26 cellular contexts compared by ENCODE assay signal in genomic region chr2:233133239-233133638, GRCh38.
DNase-seq lines count a peak whose midpoint lies in the region; ATAC-seq and TF ChIP-seq lines count a peak whose summit lies in the region.
"Had no signal": no experiment of that assay in that cellular context is flagged by ENCODE, and none has a peak within 500 bp of the region (broad histone marks: within the 10 kb centered on the region; RNA-seq: fewer than 3 reads in every experiment).

No MANE protein-coding gene starts in this region.

- CTCF ChIA-PET in naive thymus-derived CD4-positive, alpha-beta T cell (lab: Charles Lee), result interaction anchor here (0.6 kb wide), 1 partner anchor 287 kb away, joined by 3 read pairs; no protein-coding TSS in a partner anchor

- no peak for DNase-seq in T-helper 2 cell treated with Interferon-gamma antibody and Interleukin-4, amounts not matched to agents 5 μg/mL and 100 μg/mL, for 36 hours (ENCODE audit: low spot score)
- no peak for DNase-seq in T-helper 2 cell
- no peak for DNase-seq in right cardiac atrium
- DNase-seq in Right ventricle myocardium superior, result no peak
- DNase-seq in naive thymus-derived CD4-positive, alpha-beta T cell, result no peak
- DNase-seq in nephron progenitor cell, result no peak
- DNase-seq in NCI-H2196 (lab: John Stamatoyannopoulos, UW; ENCODE audit: unreplicated experiment), result no peak
- DNase-seq in omental fat pad (ENCODE audit: low spot score), result no peak
- DNase-seq: activated naive CD4-positive, alpha-beta T cell treated with Interleukin-2 at 50 U/mL for 16 hours; activated T-cell treated with anti-CD3 and anti-CD28 coated beads, Interleukin-2, amount 50 U/mL, for 4 hours; amygdala; brain microvascular endothelial cell; C1 segment of cervical spinal cord; Calu3; DMS79 treated with DMSO at 0.1 percent for 48 hours; gastrocnemius medialis; GDM1; mesenchymal stem cell; NCI-H1436 treated with DMSO at 0.1 percent for 48 hours; NCI-H2081 treated with DMSO at 0.1 percent for 48 hours; NCI-H345; NCI-H69; SHP77; stimulated activated naive CD8-positive, alpha-beta T cell treated with anti-CD3 and anti-CD28 coated beads, Interleukin-15, Interleukin-2, amounts not matched to agents 100 U/mL and 50 U/mL, for 24 hours had no signal

- H3K36me3 ChIP-seq in naive thymus-derived CD4-positive, alpha-beta T cell (ENCODE audit: control insufficient read depth in 2 of 3, insufficient read depth in 3 of 3, low read length in 3 of 3), result peaks cover 25 to 78% (median 56%) of the 10 kb centered on the region in 3 experiments
- H3K36me3 ChIP-seq: brain microvascular endothelial cell, gastrocnemius medialis had no signal

- intact Hi-C loops in right cardiac atrium (cut with DNase I) (no loop called here), Right ventricle myocardium superior (cut with DNase I) (no loop called here)
- intact Hi-C loops in naive thymus-derived CD4-positive, alpha-beta T cell (cut with micrococcal nuclease), result no loop called here

- H3K4me1 ChIP-seq in right cardiac atrium (ENCODE audit: control insufficient read depth, insufficient read depth, low read length), result peaks cover 5% of the 10 kb centered on the region
- H3K4me1 ChIP-seq in naive thymus-derived CD4-positive, alpha-beta T cell (ENCODE audit: control insufficient read depth in 2 of 2, insufficient read depth in 2 of 2, low read length in 2 of 2), result peaks cover 0 to 6% of the 10 kb centered on the region in 2 donors
- H3K4me1 ChIP-seq: gastrocnemius medialis had no signal

- H3K27me3 ChIP-seq in right cardiac atrium (ENCODE audit: control insufficient read depth, insufficient read depth), result no peaks in the 10 kb centered on the region
- H3K27me3 ChIP-seq in naive thymus-derived CD4-positive, alpha-beta T cell (ENCODE audit: control insufficient read depth in 2 of 2, insufficient read depth in 2 of 2, low read length in 2 of 2), result no peaks in the 10 kb centered on the region

- peak; percentile 46 to 50 for ATAC-seq in right cardiac atrium
- ATAC-seq in Right ventricle myocardium superior (ENCODE audit: poor library complexity), result no peak
- no peak for ATAC-seq in naive thymus-derived CD4-positive, alpha-beta T cell
- ATAC-seq in omental fat pad (ENCODE audit: low FRiP score), result no peak
- ATAC-seq: activated T-cell treated with anti-CD3 and anti-CD28 coated beads, Interleukin-2, amount 50 U/mL, for 4 hours; gastrocnemius medialis; Panc1; stimulated activated naive CD8-positive, alpha-beta T cell treated with anti-CD3 and anti-CD28 coated beads, Interleukin-15, Interleukin-2, amounts not matched to agents 100 U/mL and 50 U/mL, for 24 hours had no signal

- no peak overlapping the region for H3K27ac ChIP-seq in right cardiac atrium (ENCODE audit: low read length)
- no peak overlapping the region for H3K27ac ChIP-seq in naive thymus-derived CD4-positive, alpha-beta T cell (ENCODE audit: low read depth, low read length)
- H3K27ac ChIP-seq: 22Rv1, brain microvascular endothelial cell, gastrocnemius medialis had no signal

- TF ChIP-seq CTCF in nephron progenitor cell (IDR thresholded peaks at IDR 0.05), result no peak
- TF ChIP-seq CTCF in omental fat pad (IDR thresholded peaks at IDR 0.05), result no peak

- no peaks in the 10 kb centered on the region for H3K27me3 Mint-ChIP-seq in T-helper 2 cell treated with Interferon-gamma antibody and Interleukin-4, amounts not matched to agents 5 μg/mL and 100 μg/mL, for 36 hours (ENCODE audit: low read depth)
- H3K27me3 Mint-ChIP-seq in naive thymus-derived CD4-positive, alpha-beta T cell, result no peaks in the 10 kb centered on the region
- peaks cover 11% of the 10 kb centered on the region for H3K27me3 Mint-ChIP-seq in nephron progenitor cell (ENCODE audit: low read depth, poor library complexity)

- 38% methylated on average over 1 of the region's 1 CpG for WGBS in right cardiac atrium

- peaks cover 15% of the 10 kb centered on the region for H3K9me3 Mint-ChIP-seq in T-helper 2 cell treated with Interferon-gamma antibody and Interleukin-4, amounts not matched to agents 5 μg/mL and 100 μg/mL, for 36 hours
- H3K9me3 Mint-ChIP-seq in naive thymus-derived CD4-positive, alpha-beta T cell, result peaks cover 0 to 12% (median 3%) of the 10 kb centered on the region in 11 donors
- H3K9me3 Mint-ChIP-seq in nephron progenitor cell, result peaks cover 21% of the 10 kb centered on the region

- peaks cover 75% of the 10 kb centered on the region for H3K36me3 Mint-ChIP-seq in T-helper 2 cell treated with Interferon-gamma antibody and Interleukin-4, amounts not matched to agents 5 μg/mL and 100 μg/mL, for 36 hours (ENCODE audit: low read depth)
- peaks cover 24 to 68% (median 51%) of the 10 kb centered on the region in 5 donors for H3K36me3 Mint-ChIP-seq in naive thymus-derived CD4-positive, alpha-beta T cell
- H3K36me3 Mint-ChIP-seq in nephron progenitor cell (ENCODE audit: low read depth), result no peaks in the 10 kb centered on the region

- POLR2A ChIA-PET in naive thymus-derived CD4-positive, alpha-beta T cell (lab: Charles Lee), result no interaction called here

- H3K27ac Mint-ChIP-seq in T-helper 2 cell treated with Interferon-gamma antibody and Interleukin-4, amounts not matched to agents 5 μg/mL and 100 μg/mL, for 36 hours, result peak overlapping the region; percentile 63
- H3K27ac Mint-ChIP-seq in naive thymus-derived CD4-positive, alpha-beta T cell, result peak overlapping the region in 5 of 9 donors; percentile 1 to 64 (median 43)
- no peak overlapping the region for H3K27ac Mint-ChIP-seq in nephron progenitor cell

- H3K4me3 Mint-ChIP-seq in T-helper 2 cell treated with Interferon-gamma antibody and Interleukin-4, amounts not matched to agents 5 μg/mL and 100 μg/mL, for 36 hours, result no peak overlapping the region
- H3K4me3 Mint-ChIP-seq in naive thymus-derived CD4-positive, alpha-beta T cell, result no peak overlapping the region
- H3K4me3 Mint-ChIP-seq in nephron progenitor cell, result no peak overlapping the region
- H3K4me3 Mint-ChIP-seq: activated T-cell treated with anti-CD3 and anti-CD28 coated beads, Interleukin-2, amount 50 U/mL, for 4 hours had no signal

- H3K4me1 Mint-ChIP-seq in T-helper 2 cell treated with Interferon-gamma antibody and Interleukin-4, amounts not matched to agents 5 μg/mL and 100 μg/mL, for 36 hours (ENCODE audit: low read depth), result peaks cover 18% of the 10 kb centered on the region
- peaks cover 16 to 37% (median 20%) of the 10 kb centered on the region in 7 donors for H3K4me1 Mint-ChIP-seq in naive thymus-derived CD4-positive, alpha-beta T cell
- peaks cover 6% of the 10 kb centered on the region for H3K4me1 Mint-ChIP-seq in nephron progenitor cell

- no peaks in the 10 kb centered on the region for H3K9me3 ChIP-seq in right cardiac atrium (ENCODE audit: control insufficient read depth, low read length)
- H3K9me3 ChIP-seq in naive thymus-derived CD4-positive, alpha-beta T cell (ENCODE audit: control insufficient read depth in 2 of 3, low read length in 3 of 3), result no peaks in the 10 kb centered on the region
- H3K9me3 ChIP-seq: gastrocnemius medialis had no signal

- H3K4me3 ChIP-seq in right cardiac atrium (ENCODE audit: low read length), result no peak overlapping the region
- H3K4me3 ChIP-seq in naive thymus-derived CD4-positive, alpha-beta T cell (ENCODE audit: low read length), result no peak overlapping the region
- H3K4me3 ChIP-seq: gastrocnemius medialis had no signal

Comparison
In these comparisons a context has a peak if more than half of its experiments do, and no peak if none do; other contexts are left out.
1. ATAC-seq: peak in right cardiac atrium (2 of 2); none in Right ventricle myocardium superior (single experiment), naive thymus-derived CD4-positive, alpha-beta T cell (single experiment) and omental fat pad (single experiment).